ENCODE assay signal across 29 cellular contexts in the genomic region with DNA sequence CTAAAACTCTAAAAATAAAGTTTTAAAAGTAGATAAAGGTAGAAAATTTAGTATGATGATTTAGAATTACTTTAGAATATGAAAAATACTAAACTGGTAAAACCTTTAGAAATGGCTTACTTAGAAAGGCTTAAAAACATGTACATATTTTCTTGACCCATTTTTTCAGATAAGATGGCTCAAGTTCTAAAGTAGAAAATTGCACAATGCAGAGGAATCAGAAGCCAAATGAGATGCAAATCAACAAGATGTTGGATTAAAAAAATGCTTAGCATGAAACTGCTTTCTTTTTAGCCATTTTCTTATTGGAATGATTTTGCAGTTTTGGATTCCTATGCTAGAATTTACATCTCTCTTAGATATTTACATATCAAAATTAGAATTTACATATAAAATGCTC. TPM values are rescaled to one million over a fixed set of nuclear protein-coding genes. Genes with fewer than 3 reads are reported as not detected.
"Had no signal": no experiment of that assay in that cellular context is flagged by ENCODE, and none has a peak within 500 bp of the region (broad histone marks: within the 10 kb centered on the region; RNA-seq: fewer than 3 reads in every experiment).

No MANE protein-coding gene starts in this region.

- H3K9me3 Mint-ChIP-seq: dendritic cell treated with granulocyte-macrophage colony-stimulating factor and Interleukin-4, amounts not matched to agents 40 ng/mL and 50 ng/mL, for 4 days; effector memory CD8-positive, alpha-beta T cell; naive thymus-derived CD4-positive, alpha-beta T cell; nephron progenitor cell; stimulated activated naive B cell treated with anti-CD40 and anti-IgM and Interleukin-4, amounts not matched to agents 10 μg/mL and 1 μg/mL and 100 μg/mL, for 72 hours; stimulated activated naive CD8-positive, alpha-beta T cell treated with anti-CD3 and anti-CD28 coated beads, Interleukin-15, amount 100 ng/mL, for 72 hours had no signal

- H3K4me1 ChIP-seq: esophagus muscularis mucosa, parathyroid adenoma, psoas muscle, sigmoid colon, transverse colon had no signal

- H3K36me3 Mint-ChIP-seq: naive thymus-derived CD4-positive, alpha-beta T cell; stimulated activated naive B cell treated with anti-CD40 and anti-IgM and Interleukin-4, amounts not matched to agents 10 μg/mL and 1 μg/mL and 100 μg/mL, for 72 hours had no signal

- H3K4me1 Mint-ChIP-seq: naive thymus-derived CD4-positive, alpha-beta T cell; nephron progenitor cell; stimulated activated naive CD8-positive, alpha-beta T cell treated with anti-CD3 and anti-CD28 coated beads, Interleukin-15, amount 100 ng/mL, for 72 hours had no signal

- H3K27ac Mint-ChIP-seq: dendritic cell treated with granulocyte-macrophage colony-stimulating factor and Interleukin-4, amounts not matched to agents 40 ng/mL and 50 ng/mL, for 4 days; effector memory CD8-positive, alpha-beta T cell; naive thymus-derived CD4-positive, alpha-beta T cell; nephron progenitor cell; stimulated activated naive B cell treated with anti-CD40 and anti-IgM and Interleukin-4, amounts not matched to agents 10 μg/mL and 1 μg/mL and 100 μg/mL, for 72 hours; stimulated activated naive CD8-positive, alpha-beta T cell treated with anti-CD3 and anti-CD28 coated beads, Interleukin-15, amount 100 ng/mL, for 72 hours had no signal

- H3K27ac ChIP-seq: epithelial cell of prostate, esophagus muscularis mucosa, heart left ventricle, parathyroid adenoma, psoas muscle, sigmoid colon, skin epidermis, thoracic aorta, transverse colon had no signal

- H3K4me3 ChIP-seq: esophagus muscularis mucosa, heart left ventricle, psoas muscle, sigmoid colon, skin epidermis, thoracic aorta, transverse colon had no signal

- H3K27me3 ChIP-seq: sigmoid colon, transverse colon had no signal

- H3K9me3 ChIP-seq: esophagus muscularis mucosa, heart left ventricle, psoas muscle, sigmoid colon, thoracic aorta, transverse colon had no signal

- H3K79me2 ChIP-seq: parathyroid adenoma had no signal

- H3K9ac ChIP-seq: parathyroid adenoma had no signal

- H3K36me3 ChIP-seq: esophagus muscularis mucosa, heart left ventricle, sigmoid colon, thoracic aorta, transverse colon had no signal

- H3K27me3 Mint-ChIP-seq: stimulated activated naive CD8-positive, alpha-beta T cell treated with anti-CD3 and anti-CD28 coated beads, Interleukin-15, amount 100 ng/mL, for 72 hours had no signal

- H2AFZ ChIP-seq: parathyroid adenoma had no signal

- H3K4me3 Mint-ChIP-seq: dendritic cell treated with granulocyte-macrophage colony-stimulating factor and Interleukin-4, amounts not matched to agents 40 ng/mL and 50 ng/mL, for 4 days; effector memory CD8-positive, alpha-beta T cell; naive thymus-derived CD4-positive, alpha-beta T cell; nephron progenitor cell; stimulated activated naive B cell treated with anti-CD40 and anti-IgM and Interleukin-4, amounts not matched to agents 10 μg/mL and 1 μg/mL and 100 μg/mL, for 72 hours; stimulated activated naive CD8-positive, alpha-beta T cell treated with anti-CD3 and anti-CD28 coated beads, Interleukin-15, amount 100 ng/mL, for 72 hours had no signal

- DNase-seq: effector memory CD8-positive, alpha-beta T cell; heart left ventricle; hippocampal formation; kidney glomerular epithelial cell; naive thymus-derived CD4-positive, alpha-beta T cell; nephron progenitor cell; psoas muscle; retina; sigmoid colon; stimulated activated CD4-positive, alpha-beta T cell treated with anti-CD3 and anti-CD28 coated beads, Interleukin-2, amount 100 ng/mL, for 24 hours; stimulated activated CD4-positive, alpha-beta T cell treated with anti-CD3 and anti-CD28 coated beads, Interleukin-4, amount 100 ng/mL, for 4 hours; stimulated activated naive B cell treated with anti-CD40 and anti-IgM and Interleukin-4, amounts not matched to agents 10 μg/mL and 1 μg/mL and 100 μg/mL, for 72 hours; stimulated activated naive CD8-positive, alpha-beta T cell treated with anti-CD3 and anti-CD28 coated beads, Interleukin-15, amount 100 ng/mL, for 72 hours; transverse colon had no signal

RNA-seq across cellular contexts. Expression of a gene that starts 1.5 kb away (rescaled TPM):
- total RNA-seq: esophagus muscularis mucosa; frontal cortex; glomerular endothelial cell; heart left ventricle; liver; lung microvascular endothelial cell; mesenteric fat pad; mononuclear cell; naive thymus-derived CD4-positive, alpha-beta T cell; omental fat pad; psoas muscle; sigmoid colon; subcutaneous adipose tissue; thoracic aorta; transverse colon; ureter had no signal
- polyA plus RNA-seq: heart left ventricle; liver; naive thymus-derived CD4-positive, alpha-beta T cell; psoas muscle; sigmoid colon had no signal

RNA-seq across cellular contexts. Expression of a gene that starts 10.7 kb away (rescaled TPM):
- total RNA-seq: esophagus muscularis mucosa; frontal cortex; glomerular endothelial cell; heart left ventricle; liver; lung microvascular endothelial cell; mesenteric fat pad; mononuclear cell; naive thymus-derived CD4-positive, alpha-beta T cell; omental fat pad; psoas muscle; sigmoid colon; subcutaneous adipose tissue; thoracic aorta; transverse colon; ureter had no signal
- polyA plus RNA-seq: heart left ventricle; liver; naive thymus-derived CD4-positive, alpha-beta T cell; psoas muscle; sigmoid colon had no signal

RNA-seq across cellular contexts. Expression of a gene that starts 16.5 kb away (rescaled TPM):
- total RNA-seq: esophagus muscularis mucosa; frontal cortex; glomerular endothelial cell; heart left ventricle; liver; lung microvascular endothelial cell; mesenteric fat pad; naive thymus-derived CD4-positive, alpha-beta T cell; omental fat pad; psoas muscle; sigmoid colon; subcutaneous adipose tissue; thoracic aorta; transverse colon; ureter had no signal
- polyA plus RNA-seq: heart left ventricle; liver; naive thymus-derived CD4-positive, alpha-beta T cell; psoas muscle; sigmoid colon had no signal

RNA-seq across cellular contexts. Expression of a gene that starts 16.6 kb away (rescaled TPM):
- total RNA-seq: esophagus muscularis mucosa; frontal cortex; heart left ventricle; liver; lung microvascular endothelial cell; mesenteric fat pad; mononuclear cell; naive thymus-derived CD4-positive, alpha-beta T cell; omental fat pad; psoas muscle; sigmoid colon; subcutaneous adipose tissue; thoracic aorta; transverse colon; ureter had no signal
- polyA plus RNA-seq: heart left ventricle; liver; naive thymus-derived CD4-positive, alpha-beta T cell; psoas muscle; sigmoid colon had no signal

RNA-seq across cellular contexts. Expression of a gene that starts 19.6 kb away (rescaled TPM):
- total RNA-seq: esophagus muscularis mucosa; frontal cortex; glomerular endothelial cell; heart left ventricle; liver; lung microvascular endothelial cell; mesenteric fat pad; mononuclear cell; naive thymus-derived CD4-positive, alpha-beta T cell; omental fat pad; psoas muscle; sigmoid colon; subcutaneous adipose tissue; thoracic aorta; transverse colon; ureter had no signal
- polyA plus RNA-seq: heart left ventricle; liver; naive thymus-derived CD4-positive, alpha-beta T cell; psoas muscle; sigmoid colon had no signal
